11 cellular contexts compared by ENCODE assay signal in the genomic region with DNA sequence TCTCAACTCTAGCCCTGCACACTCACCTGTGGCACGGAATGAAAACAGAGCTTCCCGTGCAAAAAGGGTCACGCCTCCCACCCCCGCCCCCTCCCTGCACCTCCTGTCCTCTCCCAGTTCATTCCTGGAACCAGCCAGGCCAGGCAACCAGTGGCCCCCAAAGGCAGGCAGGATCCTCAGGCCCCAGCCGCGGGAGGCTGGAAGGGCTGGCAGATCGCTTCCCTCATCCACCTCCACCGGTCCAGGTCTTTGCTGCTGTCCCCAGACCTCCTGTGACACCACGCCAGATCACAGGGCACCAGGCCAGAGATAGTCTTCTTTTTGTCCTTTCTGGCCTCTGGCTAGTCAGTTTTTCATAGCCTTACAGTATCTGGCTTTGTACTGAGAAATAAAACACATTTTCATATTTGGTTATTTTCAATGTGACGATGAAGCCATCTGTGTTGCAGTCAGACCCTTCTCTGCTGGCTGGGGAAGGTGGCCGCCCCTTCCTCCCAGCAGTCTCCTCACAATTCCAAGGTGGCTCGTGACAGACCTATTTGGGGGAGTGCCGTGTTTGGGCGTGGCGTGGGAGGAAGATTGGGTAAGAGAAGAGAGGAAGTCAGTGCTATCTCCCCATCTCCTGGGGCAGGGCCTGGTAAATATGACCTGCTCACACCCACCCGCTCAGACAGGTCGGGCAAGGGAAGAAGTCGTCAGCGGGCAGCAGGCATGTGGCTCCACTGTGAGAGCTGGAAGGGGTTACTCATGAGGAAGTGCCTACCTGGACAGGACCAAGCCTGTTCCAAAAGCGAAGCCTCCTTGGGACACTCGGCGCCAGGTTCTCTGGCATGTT. TPM values are rescaled to one million over a fixed set of nuclear protein-coding genes. Genes with fewer than 3 reads are reported as not detected.
DNase-seq lines count a peak whose midpoint lies in the region; ATAC-seq and TF ChIP-seq lines count a peak whose summit lies in the region.
"Had no signal": no experiment of that assay in that cellular context is flagged by ENCODE, and none has a peak within 500 bp of the region (broad histone marks: within the 10 kb centered on the region; RNA-seq: fewer than 3 reads in every experiment).

No MANE protein-coding gene starts in this region.

- no peak for DNase-seq in CD14-positive monocyte (ENCODE audit: low spot score)
- DNase-seq in RWPE1 (ENCODE audit: low spot score) = peak; percentile 85
- DNase-seq in activated effector memory CD4-positive, alpha-beta T cell treated with anti-CD3 and anti-CD28 coated beads, Interleukin-2, amount 50 U/mL, for 16 hours = peak; percentile 84
- peak; percentile 70 for DNase-seq in mucosa of gallbladder (ENCODE audit: low spot score)
- no peak for DNase-seq in islet precursor cell
- no peak for DNase-seq in C1 segment of cervical spinal cord (lab: John Stamatoyannopoulos, UW)
- no peak for DNase-seq in ecto neural progenitor cell (ENCODE audit: low spot score)
- DNase-seq: dermis blood vessel endothelial cell, IMR-90, mesendoderm had no signal

- H3K27ac Mint-ChIP-seq in CD14-positive monocyte = peak overlapping the region; percentile 56 to 89 (median 86)

- H3K27me3 Mint-ChIP-seq in CD14-positive monocyte (ENCODE audit: low read depth in 3 of 3) = no peaks in the 10 kb centered on the region

- peak overlapping the region in 1 of 2 donors; percentile 76 for H3K4me3 Mint-ChIP-seq in CD14-positive monocyte

- no peak for ATAC-seq in HG03025 (IDR thresholded peaks at IDR 0.05; ENCODE audit: low FRiP score, unreplicated experiment)

- TF ChIP-seq CTCF in CD14-positive monocyte (IDR thresholded peaks at IDR 0.05) = no peak
- no peak for TF ChIP-seq CTCF in RWPE1 (conservative IDR thresholded peaks at IDR 0.05; ENCODE audit: low read depth)

- CTCF ChIA-PET in RWPE1 (lab: Yijun Ruan, JAX) = interaction anchor here (1.2 kb wide), 1 partner anchor 39 kb away, joined by 8 read pairs; no protein-coding TSS in a partner anchor

- intact Hi-C loops in CD14-positive monocyte (cut with micrococcal nuclease) = no loop called here

- H3K4me1 Mint-ChIP-seq in CD14-positive monocyte = peaks cover 32% of the 10 kb centered on the region

- POLR2A ChIA-PET in RWPE1 (lab: Yijun Ruan, JAX; ENCODE audit: low non-redundant PET) = interaction anchor here (1.0 kb wide), 1 partner anchor 10 kb away, joined by 7 read pairs; the partner anchor contains the start of gene SSH3

- H3K27ac ChIP-seq in RWPE1 = peak overlapping the region; percentile 99

- H3K36me3 Mint-ChIP-seq in CD14-positive monocyte = peaks cover 34 to 45% of the 10 kb centered on the region in 2 donors

- H3K9me3 Mint-ChIP-seq in CD14-positive monocyte = no peaks in the 10 kb centered on the region

RNA-seq across cellular contexts. Expression of gene SSH3, which starts 9.1 kb away (rescaled TPM):
- 1 to 10 TPM; 3.6 to 5.8 TPM for polyA plus RNA-seq in CD14-positive monocyte
- total RNA-seq in mucosa of gallbladder = 107 TPM

RNA-seq across cellular contexts. Expression of gene ANKRD13D, which starts 23.3 kb away (rescaled TPM):
- 10 to 100 TPM in 1 of 2 donors, 1 to 10 TPM in 1; 9.1 to 10.3 TPM for polyA plus RNA-seq in CD14-positive monocyte
- total RNA-seq in mucosa of gallbladder = 80.5 TPM

RNA-seq across cellular contexts. Expression of gene POLD4, which starts 40.9 kb away (rescaled TPM):
- 100 to 1,000 TPM; 157 to 176 TPM for polyA plus RNA-seq in CD14-positive monocyte
- 87.5 TPM for total RNA-seq in mucosa of gallbladder

RNA-seq across cellular contexts. Expression of gene GRK2, which starts 46.1 kb away (rescaled TPM):
- polyA plus RNA-seq in CD14-positive monocyte = 10 to 100 TPM; 34.9 to 43.0 TPM
- total RNA-seq in mucosa of gallbladder = 86.1 TPM

Comparison
In these comparisons a context has a peak if more than half of its experiments do, and no peak if none do; other contexts are left out.
1. DNase-seq: peak in RWPE1 (single experiment), activated effector memory CD4-positive, alpha-beta T cell treated with anti-CD3 and anti-CD28 coated beads, Interleukin-2, amount 50 U/mL, for 16 hours (single experiment) and mucosa of gallbladder (single experiment); none in CD14-positive monocyte (single experiment), islet precursor cell (single experiment), C1 segment of cervical spinal cord (0 of 14) and ecto neural progenitor cell (single experiment).